Comparison of ENCODE assay signal across 15 cellular contexts in the genomic region with DNA sequence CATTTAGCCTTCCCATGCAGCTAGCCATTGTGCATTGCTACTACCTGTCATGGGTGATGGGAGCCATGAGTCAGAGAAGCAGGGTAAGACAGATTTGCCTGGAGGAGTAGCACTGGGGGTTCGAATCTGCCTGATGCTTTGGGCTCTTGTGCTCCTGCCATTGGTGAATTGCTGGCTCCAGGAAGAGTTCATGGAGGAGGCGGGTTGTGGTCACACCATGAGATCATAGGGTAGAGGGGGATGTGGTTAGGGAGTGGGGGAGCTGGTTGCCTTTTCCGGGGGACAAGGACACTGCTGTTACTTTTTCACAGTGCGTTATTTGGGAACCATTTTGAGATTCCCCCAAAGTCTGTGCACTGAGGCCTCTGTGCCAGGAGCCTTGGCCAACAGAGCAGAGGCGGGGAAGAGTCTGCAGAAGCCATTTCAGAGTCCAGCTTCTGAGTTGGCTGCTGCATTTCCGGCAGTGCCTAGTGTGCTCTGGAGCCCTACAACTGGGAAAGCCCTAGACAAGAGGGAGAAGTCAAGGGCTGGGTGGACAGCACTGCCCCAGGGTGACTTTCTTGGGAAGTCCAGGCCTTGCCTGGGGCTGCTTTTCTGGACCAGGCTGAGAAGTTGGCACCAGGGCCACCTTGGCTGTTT. TPM values are rescaled to one million over a fixed set of nuclear protein-coding genes. Genes with fewer than 3 reads are reported as not detected.
DNase-seq lines count a peak whose midpoint lies in the region; ATAC-seq and TF ChIP-seq lines count a peak whose summit lies in the region.
"Had no signal": no experiment of that assay in that cellular context is flagged by ENCODE, and none has a peak within 500 bp of the region (broad histone marks: within the 10 kb centered on the region; RNA-seq: fewer than 3 reads in every experiment).

No MANE protein-coding gene starts in this region.

- no peaks in the 10 kb centered on the region for H3K36me3 Mint-ChIP-seq in activated naive CD8-positive, alpha-beta T cell treated with anti-CD3 and anti-CD28 coated beads for 36 hours
- H3K36me3 Mint-ChIP-seq in activated naive CD8-positive, alpha-beta T cell treated with anti-CD3 and anti-CD28 coated beads, Interleukin-2, amount 50 U/mL, for 24 hours (ENCODE audit: low read depth): no peaks in the 10 kb centered on the region
- H3K36me3 Mint-ChIP-seq in T-helper 17 cell (ENCODE audit: low read depth): peaks cover 4% of the 10 kb centered on the region
- H3K36me3 Mint-ChIP-seq: CD8-positive, alpha-beta T cell had no signal

- no peak overlapping the region for H3K4me3 Mint-ChIP-seq in activated naive CD8-positive, alpha-beta T cell treated with anti-CD3 and anti-CD28 coated beads for 36 hours
- no peak overlapping the region for H3K4me3 Mint-ChIP-seq in activated naive CD8-positive, alpha-beta T cell treated with anti-CD3 and anti-CD28 coated beads, Interleukin-2, amount 50 U/mL, for 24 hours
- no peak overlapping the region for H3K4me3 Mint-ChIP-seq in T-helper 17 cell
- H3K4me3 Mint-ChIP-seq: CD8-positive, alpha-beta T cell; H9 had no signal

- H3K4me1 ChIP-seq in foreskin keratinocyte: no peaks in the 10 kb centered on the region

- H3K4me1 Mint-ChIP-seq in activated naive CD8-positive, alpha-beta T cell treated with anti-CD3 and anti-CD28 coated beads for 36 hours: peaks cover 8% of the 10 kb centered on the region
- H3K4me1 Mint-ChIP-seq in activated naive CD8-positive, alpha-beta T cell treated with anti-CD3 and anti-CD28 coated beads, Interleukin-2, amount 50 U/mL, for 24 hours: peaks cover 15% of the 10 kb centered on the region
- H3K4me1 Mint-ChIP-seq in T-helper 17 cell: peaks cover 12% of the 10 kb centered on the region

- peak; percentile 17 for DNase-seq in activated naive CD8-positive, alpha-beta T cell treated with anti-CD3 and anti-CD28 coated beads for 36 hours
- no peak for DNase-seq in activated naive CD8-positive, alpha-beta T cell treated with anti-CD3 and anti-CD28 coated beads, Interleukin-2, amount 50 U/mL, for 24 hours
- DNase-seq in T-helper 17 cell (no peak), left cardiac atrium (no peak), NCI-H2171 (lab: John Stamatoyannopoulos, UW) (no peak), nucleus accumbens (lab: John Stamatoyannopoulos, UW) (no peak), foreskin keratinocyte (no peak)
- DNase-seq: activated CD4-positive, alpha-beta T cell treated with anti-CD3 and anti-CD28 coated beads, Interleukin-2, amount 50 U/mL, for 48 hours; CD8-positive, alpha-beta T cell; H9; NCI-H1436 had no signal

- H3K27me3 Mint-ChIP-seq in activated naive CD8-positive, alpha-beta T cell treated with anti-CD3 and anti-CD28 coated beads for 36 hours: peaks cover 21% of the 10 kb centered on the region
- peaks cover 9% of the 10 kb centered on the region for H3K27me3 Mint-ChIP-seq in activated naive CD8-positive, alpha-beta T cell treated with anti-CD3 and anti-CD28 coated beads, Interleukin-2, amount 50 U/mL, for 24 hours
- H3K27me3 Mint-ChIP-seq in T-helper 17 cell: peaks cover 25% of the 10 kb centered on the region

- no peak for ATAC-seq in activated naive CD8-positive, alpha-beta T cell treated with anti-CD3 and anti-CD28 coated beads, Interleukin-2, amount 50 U/mL, for 24 hours
- ATAC-seq in T-helper 17 cell: no peak
- ATAC-seq in left cardiac atrium: peak; percentile 6 to 19
- no peak for ATAC-seq in foreskin keratinocyte
- ATAC-seq: CD8-positive, alpha-beta T cell had no signal

- H3K27ac ChIP-seq in temporal lobe (ENCODE audit: low read depth, low read length): peak overlapping the region; percentile 31
- no peak overlapping the region for H3K27ac ChIP-seq in foreskin keratinocyte
- H3K27ac ChIP-seq: ascending aorta, neutrophil, SJSA1 had no signal

- no peaks in the 10 kb centered on the region for H3K9me3 Mint-ChIP-seq in activated naive CD8-positive, alpha-beta T cell treated with anti-CD3 and anti-CD28 coated beads for 36 hours
- H3K9me3 Mint-ChIP-seq in activated naive CD8-positive, alpha-beta T cell treated with anti-CD3 and anti-CD28 coated beads, Interleukin-2, amount 50 U/mL, for 24 hours: no peaks in the 10 kb centered on the region
- H3K9me3 Mint-ChIP-seq: CD8-positive, alpha-beta T cell; H9 had no signal

- peaks cover 6% of the 10 kb centered on the region for H3K27me3 ChIP-seq in foreskin keratinocyte
- H3K27me3 ChIP-seq: ascending aorta, SJSA1 had no signal

- intact Hi-C loops in left cardiac atrium (cut with DNase I): no loop called here

- TF ChIP-seq CTCF in foreskin keratinocyte (conservative IDR thresholded peaks at IDR 0.05): no peak

- H3K27ac Mint-ChIP-seq in activated naive CD8-positive, alpha-beta T cell treated with anti-CD3 and anti-CD28 coated beads for 36 hours: peak overlapping the region; percentile 67
- H3K27ac Mint-ChIP-seq in activated naive CD8-positive, alpha-beta T cell treated with anti-CD3 and anti-CD28 coated beads, Interleukin-2, amount 50 U/mL, for 24 hours: no peak overlapping the region
- H3K27ac Mint-ChIP-seq in T-helper 17 cell: peak overlapping the region; percentile 54
- H3K27ac Mint-ChIP-seq: CD8-positive, alpha-beta T cell had no signal

- H3K9me3 ChIP-seq in T-helper 17 cell (ENCODE audit: control insufficient read depth, low read length, poor library complexity, severe bottlenecking): no peaks in the 10 kb centered on the region
- H3K9me3 ChIP-seq: ascending aorta, neutrophil, SJSA1 had no signal

RNA-seq across cellular contexts. Expression of gene ANGPTL2, which starts 6.2 kb away (rescaled TPM):
- total RNA-seq in activated naive CD8-positive, alpha-beta T cell treated with anti-CD3 and anti-CD28 coated beads for 36 hours: not detected
- total RNA-seq in T-helper 17 cell: under 1 TPM in 1 of 2 donors, not detected in 1; 0.10 TPM
- 10 to 100 TPM; 51.8 to 63.1 TPM for total RNA-seq in left cardiac atrium
- 3.7 TPM for total RNA-seq in temporal lobe
- total RNA-seq in foreskin keratinocyte: 0.32 and 0.37 TPM in 2 replicates
- 0.36 and 0.38 TPM in 2 replicates for polyA plus RNA-seq in foreskin keratinocyte
- total RNA-seq: CD8-positive, alpha-beta T cell had no signal

Comparison
In these comparisons a context has a peak if more than half of its experiments do, and no peak if none do; other contexts are left out.
1. ATAC-seq: peak in left cardiac atrium (2 of 2); none in activated naive CD8-positive, alpha-beta T cell treated with anti-CD3 and anti-CD28 coated beads, Interleukin-2, amount 50 U/mL, for 24 hours (single experiment), T-helper 17 cell (single experiment) and foreskin keratinocyte (single experiment).
2. RNA of gene ANGPTL2, which starts 6.2 kb away (total RNA-seq): 51.8 to 63.1 TPM in left cardiac atrium; 3.7 TPM in temporal lobe (single experiment), 0.32 to 0.37 TPM in foreskin keratinocyte, 0.10 TPM in T-helper 17 cell and not detected in activated naive CD8-positive, alpha-beta T cell treated with anti-CD3 and anti-CD28 coated beads for 36 hours; every median in the first group is over 10 times any median in the second.